Comparison of ENCODE assay signal across 8 cellular contexts in the genomic region with DNA sequence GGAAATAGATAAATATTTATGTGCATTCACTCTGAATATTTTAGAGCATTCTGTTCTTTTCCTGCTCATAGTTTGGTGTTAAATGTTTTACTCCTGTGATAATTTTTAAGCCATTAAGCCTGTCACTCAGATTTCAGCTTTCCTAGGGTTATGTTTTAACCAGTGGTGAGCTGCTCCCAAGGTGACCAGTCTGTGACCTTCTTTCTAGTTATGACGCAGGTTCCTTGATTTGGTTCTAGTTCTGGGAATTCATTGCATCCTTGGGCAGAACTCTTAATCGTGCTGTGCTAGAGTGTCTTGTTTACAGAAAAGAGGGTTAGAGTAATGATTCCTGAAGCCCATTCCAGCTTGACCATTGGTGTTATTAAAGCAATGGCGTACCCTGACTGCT. TPM values are rescaled to one million over a fixed set of nuclear protein-coding genes. Genes with fewer than 3 reads are reported as not detected.
A peak's percentile ranks its signal among the peaks of the same experiment; 100 is the strongest.
DNase-seq lines count a peak whose midpoint lies in the region; ATAC-seq and TF ChIP-seq lines count a peak whose summit lies in the region.

No MANE protein-coding gene starts in this region.

- H3K36me3 ChIP-seq in right atrium auricular region (peaks cover 32% of the 10 kb centered on the region), mesodermal cell (ENCODE audit: control insufficient read depth, insufficient read depth, low read length) (peaks cover 36% of the 10 kb centered on the region), aorta (ENCODE audit: control insufficient read depth in 1 of 2, insufficient read depth in 2 of 2, low read length in 1 of 2) (no peaks in the 10 kb centered on the region)

- DNase-seq in right atrium auricular region (ENCODE audit: low spot score), result no peak
- DNase-seq in left ventricle myocardium superior, result no peak
- peak; percentile 60 for DNase-seq in choroid plexus epithelial cell (ENCODE audit: low read depth)
- DNase-seq in aorta, result no peak
- DNase-seq in SKM-1 (lab: John Stamatoyannopoulos, UW; ENCODE audit: unreplicated experiment), result no peak
- DNase-seq in NCI-H187 (lab: John Stamatoyannopoulos, UW), result no peak

- peaks cover 0 to 40% of the 10 kb centered on the region in 2 donors for H3K4me1 ChIP-seq in right atrium auricular region
- peaks cover 18% of the 10 kb centered on the region for H3K4me1 ChIP-seq in mesodermal cell (ENCODE audit: control insufficient read depth, insufficient read depth, low read length, poor library complexity, severe bottlenecking)
- peaks cover 0 to 2% of the 10 kb centered on the region in 2 donors for H3K4me1 ChIP-seq in aorta (ENCODE audit: control insufficient read depth in 1 of 2, insufficient read depth in 2 of 2, low read length in 2 of 2)

- no peaks in the 10 kb centered on the region for H3K9me3 ChIP-seq in right atrium auricular region
- H3K9me3 ChIP-seq in mesodermal cell (ENCODE audit: control insufficient read depth, low read length), result no peaks in the 10 kb centered on the region
- no peaks in the 10 kb centered on the region for H3K9me3 ChIP-seq in aorta (ENCODE audit: control insufficient read depth, low read length)

- no peaks in the 10 kb centered on the region for H3K27me3 ChIP-seq in right atrium auricular region
- H3K27me3 ChIP-seq in aorta (ENCODE audit: control insufficient read depth in 1 of 2, insufficient read depth in 2 of 2, low read length in 1 of 2), result no peaks in the 10 kb centered on the region

- intact Hi-C loops in left ventricle myocardium superior (cut with micrococcal nuclease) (no loop called here), aorta (cut with DNase I) (loop anchor here (10.0 kb wide), 3 partner anchors 150 to 1310 kb away; no protein-coding TSS in a partner anchor)

- TF ChIP-seq CTCF in right atrium auricular region (IDR thresholded peaks at IDR 0.05) (no peak), choroid plexus epithelial cell (conservative IDR thresholded peaks at IDR 0.05; ENCODE audit: low read depth, low read length) (no peak)

- H3K4me3 ChIP-seq in right atrium auricular region, result peak overlapping the region; percentile 83 to 98
- peak overlapping the region; percentile 97 for H3K4me3 ChIP-seq in choroid plexus epithelial cell (ENCODE audit: low read depth, low read length)
- H3K4me3 ChIP-seq in mesodermal cell (ENCODE audit: extremely low read depth, insufficient read depth, low read length, poor library complexity, severe bottlenecking), result peak overlapping the region; percentile 96
- peak overlapping the region in 1 of 2 donors; percentile 97 for H3K4me3 ChIP-seq in aorta (ENCODE audit: low read length in 2 of 2)

- H3K27ac ChIP-seq in right atrium auricular region, result peak overlapping the region; percentile 100
- no peak overlapping the region for H3K27ac ChIP-seq in mesodermal cell (ENCODE audit: low read depth, low read length, severe bottlenecking)
- peak overlapping the region; percentile 30 to 50 for H3K27ac ChIP-seq in aorta (ENCODE audit: low read depth in 1 of 2, low read length in 2 of 2)

- no peak for ATAC-seq in left ventricle myocardium superior
- ATAC-seq in aorta (ENCODE audit: low FRiP score), result no peak
- no peak for ATAC-seq in HG03432 (IDR thresholded peaks at IDR 0.05; ENCODE audit: unreplicated experiment)

- 100% methylated on average over 1 of the region's 3 CpGs for WGBS in mesodermal cell (ENCODE audit: insufficient coverage in 2 of 2), 2 experiments
- WGBS in aorta, 2 donors, result 53 to 64% methylated on average over 3 of the region's 3 CpGs

RNA-seq across cellular contexts. Expression of gene GABARAPL1, which starts 2.2 kb away (rescaled TPM):
- total RNA-seq in right atrium auricular region, result 100 to 1,000 TPM; 180 to 335 TPM
- total RNA-seq in left ventricle myocardium superior, result 217 TPM
- 121 TPM for polyA plus RNA-seq in mesodermal cell (2013, experiment 1 of 2)
- 107 TPM for polyA plus RNA-seq in mesodermal cell (2013, experiment 2 of 2)
- total RNA-seq in aorta, result 100 to 1,000 TPM; 103 to 111 TPM
- polyA plus RNA-seq in aorta, result 10 to 100 TPM; 74.5 to 84.1 TPM

RNA-seq across cellular contexts. Expression of gene TMEM52B, which starts 36.0 kb away (rescaled TPM):
- total RNA-seq in right atrium auricular region, result under 1 TPM in 1 of 2 donors, not detected in 1; 0.51 TPM
- not detected for total RNA-seq in left ventricle myocardium superior
- polyA plus RNA-seq in mesodermal cell (2013, experiment 1 of 2), result 0.37 TPM
- polyA plus RNA-seq in mesodermal cell (2013, experiment 2 of 2), result 0.56 TPM
- under 1 TPM; 0.13 to 0.27 TPM for total RNA-seq in aorta
- polyA plus RNA-seq in aorta, result under 1 TPM; 0.05 to 0.63 TPM

RNA-seq across cellular contexts. Expression of gene OLR1, which starts 42.9 kb away (rescaled TPM):
- total RNA-seq in right atrium auricular region, result 1 to 10 TPM; 1.6 to 2.5 TPM
- total RNA-seq in left ventricle myocardium superior, result 0.64 TPM
- 0.48 TPM for polyA plus RNA-seq in mesodermal cell (2013, experiment 1 of 2)
- polyA plus RNA-seq in mesodermal cell (2013, experiment 2 of 2), result 0.66 TPM
- total RNA-seq in aorta, result 1 to 10 TPM; 8.4 to 9.3 TPM
- polyA plus RNA-seq in aorta, result 1 to 10 TPM in 1 of 2 donors, not detected in 1; 4.4 TPM
